Comparison of ENCODE assay signal across 8 cellular contexts in genomic region chr5:32538031-32538547, GRCh38. TPM values are rescaled to one million over a fixed set of nuclear protein-coding genes. Genes with fewer than 3 reads are reported as not detected.
DNase-seq lines count a peak whose midpoint lies in the region; ATAC-seq and TF ChIP-seq lines count a peak whose summit lies in the region.

No MANE protein-coding gene starts in this region.

- H2AFZ ChIP-seq in mammary epithelial cell (ENCODE audit: low read depth, low read length) = peak overlapping the region; percentile 28

- peaks cover 66% of the 10 kb centered on the region for H3K4me1 Mint-ChIP-seq in CD14-positive monocyte

- peak; percentile 88 for ATAC-seq in GM18907 (IDR thresholded peaks at IDR 0.05; ENCODE audit: unreplicated experiment)
- ATAC-seq in HG02678 (IDR thresholded peaks at IDR 0.05; ENCODE audit: unreplicated experiment) = peak; percentile 80
- no peak for ATAC-seq in right lobe of liver

- 78% methylated on average over 7 of the region's 7 CpGs for WGBS in mammary epithelial cell (ENCODE audit: low coverage, missing lambda C conversion rate)
- 52% methylated on average over 6 of the region's 7 CpGs for WGBS in right lobe of liver (ENCODE audit: insufficient coverage, low coverage, low lambda C conversion rate, missing lambda C conversion rate)

- H3K9ac ChIP-seq in mammary epithelial cell (ENCODE audit: insufficient read depth, low read length) = no peak overlapping the region

- H3K4me3 ChIP-seq in mammary epithelial cell (replicated peaks in 1 of 3; ENCODE audit: insufficient read depth in 1 of 3, low read depth in 2 of 3, low read length in 3 of 3) = no peak overlapping the region
- no peak overlapping the region for H3K4me3 ChIP-seq in right lobe of liver

- H3K36me3 Mint-ChIP-seq in CD14-positive monocyte = no peaks in the 10 kb centered on the region

- TF ChIP-seq CTCF in mammary epithelial cell (conservative IDR thresholded peaks at IDR 0.05 in 1 of 2, IDR thresholded peaks at IDR 0.05 in 1 of 2; ENCODE audit: extremely low read depth in 1 of 2, insufficient read depth in 1 of 2, low read depth in 1 of 2, low read length in 2 of 2) (no peak), CD14-positive monocyte (IDR thresholded peaks at IDR 0.05) (no peak), right lobe of liver (IDR thresholded peaks at IDR 0.05) (no peak)

- no peaks in the 10 kb centered on the region for H3K27me3 ChIP-seq in mammary epithelial cell (ENCODE audit: insufficient read depth, low read length)
- H3K27me3 ChIP-seq in right lobe of liver = no peaks in the 10 kb centered on the region

- H3K9me3 Mint-ChIP-seq in CD14-positive monocyte = peaks cover 0 to 12% (median 3%) of the 10 kb centered on the region in 7 donors

- in situ Hi-C loops in mammary epithelial cell (cut with MboI; ENCODE audit: low sequenced_read_pairs in 2 of 2) = no loop called here

- TF ChIP-seq POLR2A in right lobe of liver (IDR thresholded peaks at IDR 0.05) = no peak

- peak overlapping the region in 2 of 7 donors; percentile 40 to 74 for H3K27ac Mint-ChIP-seq in CD14-positive monocyte

- intact Hi-C loops in mammary epithelial cell (cut with micrococcal nuclease) = no loop called here
- intact Hi-C loops in CD14-positive monocyte (cut with micrococcal nuclease) = no loop called here
- intact Hi-C loops in right lobe of liver (cut with DNase I) = no loop called here

- no peaks in the 10 kb centered on the region for H3K79me2 ChIP-seq in mammary epithelial cell (ENCODE audit: insufficient read depth, low read length)

- CTCF ChIA-PET in mammary epithelial cell (lab: Charles Lee; ENCODE audit: low non-redundant PET) = no interaction called here

- H3K27ac ChIP-seq in mammary epithelial cell (ENCODE audit: insufficient read depth, low read depth, low read length) = no peak overlapping the region
- H3K27ac ChIP-seq in right lobe of liver = no peak overlapping the region

- BruUV-seq in mammary epithelial cell (replicated peaks; lab: Mats Ljungman, UMichigan) = no TSS peak

- H3K36me3 ChIP-seq in mammary epithelial cell (ENCODE audit: insufficient read depth, low read length) = no peaks in the 10 kb centered on the region
- H3K36me3 ChIP-seq in right lobe of liver = no peaks in the 10 kb centered on the region

- no peak overlapping the region for H3K4me3 Mint-ChIP-seq in CD14-positive monocyte

- H3K4me1 ChIP-seq in mammary epithelial cell (ENCODE audit: insufficient read depth, low read length) (no peaks in the 10 kb centered on the region), right lobe of liver (no peaks in the 10 kb centered on the region)

- no peaks in the 10 kb centered on the region for H4K20me1 ChIP-seq in mammary epithelial cell (ENCODE audit: insufficient read depth, low read length)

- H3K9me3 ChIP-seq in mammary epithelial cell (replicated peaks; ENCODE audit: insufficient read depth, low read length) = no peaks in the 10 kb centered on the region
- H3K9me3 ChIP-seq in right lobe of liver = no peaks in the 10 kb centered on the region

- DNase-seq in NCI-H2171 (lab: John Stamatoyannopoulos, UW) (peak; percentile 85), mammary epithelial cell (no peak), CD14-positive monocyte (ENCODE audit: low spot score) (no peak), T1000 (lab: John Stamatoyannopoulos, UW) (no peak), right lobe of liver (no peak), ureter (ENCODE audit: low spot score) (no peak)

- H3K4me2 ChIP-seq in mammary epithelial cell (ENCODE audit: insufficient read depth, low read depth, low read length) = no peak overlapping the region

- dilution Hi-C loops in mammary epithelial cell (cut with HindIII; ENCODE audit: low sequenced_read_pairs) = no loop called here

- peaks cover 0 to 4% (median 3%) of the 10 kb centered on the region in 3 donors for H3K27me3 Mint-ChIP-seq in CD14-positive monocyte (ENCODE audit: low read depth in 3 of 3)

RNA-seq across cellular contexts. Expression of gene SUB1, which starts 47.3 kb away (rescaled TPM):
- total RNA-seq in mammary epithelial cell = 100 to 1,000 TPM; 109 to 231 TPM
- polyA plus RNA-seq in mammary epithelial cell = 66.8 TPM
- 10.7 TPM for polyA minus RNA-seq in mammary epithelial cell
- 100 to 1,000 TPM; 399 to 454 TPM for polyA plus RNA-seq in CD14-positive monocyte
- 100 to 1,000 TPM in 3 of 6 experiments, 10 to 100 TPM in 3; 52.5 to 124 (median 94.9) TPM for total RNA-seq in right lobe of liver
- 138 TPM for total RNA-seq in ureter

Comparison
In these comparisons a context has a peak if more than half of its experiments do, and no peak if none do; other contexts are left out.
1. ATAC-seq: peak in GM18907 (single experiment) and HG02678 (single experiment); none in right lobe of liver (0 of 4).